8 cellular contexts compared by ENCODE assay signal in genomic region chr4:6716018-6716911, GRCh38. TPM values are rescaled to one million over a fixed set of nuclear protein-coding genes. Genes with fewer than 3 reads are reported as not detected.
DNase-seq lines count a peak whose midpoint lies in the region; ATAC-seq lines count a peak whose summit lies in the region.

Gene BLOC1S4, plus strand, starts transcription at chr4:6716174. Its CDS starts 36 bp downstream, at chr4:6716210.

- peak within 1 kb of the TSS; percentile 78 for H3K4me3 ChIP-seq in CD4-positive, CD25-positive, alpha-beta regulatory T cell (ENCODE audit: low read depth, low read length)

- no peaks in the 10 kb centered on the region for H3K9me3 Mint-ChIP-seq in CD4-positive, CD25-positive, alpha-beta regulatory T cell

- H3K27ac ChIP-seq in CD4-positive, CD25-positive, alpha-beta regulatory T cell (ENCODE audit: insufficient read depth, low read length, poor library complexity, severe bottlenecking): peak within 1 kb of the TSS; percentile 86

- H3K27ac Mint-ChIP-seq in CD4-positive, CD25-positive, alpha-beta regulatory T cell: peak within 1 kb of the TSS; percentile 95 to 97 (median 97)

- no peaks in the 10 kb centered on the region for H3K27me3 ChIP-seq in CD4-positive, CD25-positive, alpha-beta regulatory T cell (ENCODE audit: control insufficient read depth, insufficient read depth, low read length)

- ATAC-seq in CD4-positive, CD25-positive, alpha-beta regulatory T cell (ENCODE audit: low read depth in 2 of 2): peak; percentile 85 to 87
- peak; percentile 81 for ATAC-seq in GM19395 (IDR thresholded peaks at IDR 0.05; ENCODE audit: unreplicated experiment)
- ATAC-seq in HG03558 (IDR thresholded peaks at IDR 0.05; ENCODE audit: extremely low read depth, unreplicated experiment): peak; percentile 63

- peaks cover 5% of the 10 kb centered on the region for H3K27me3 Mint-ChIP-seq in CD4-positive, CD25-positive, alpha-beta regulatory T cell

- DNase-seq in CD4-positive, CD25-positive, alpha-beta regulatory T cell: peak; percentile 85 to 97 (median 93)
- DNase-seq in NCI-H82 (lab: John Stamatoyannopoulos, UW) (peak; percentile 89), medulla oblongata (ENCODE audit: extremely low spot score) (peak; percentile 93)
- DNase-seq in activated CD8-positive, alpha-beta memory T cell treated with anti-CD3 and anti-CD28 coated beads for 1 hour (ENCODE audit: extremely low read depth in 1 of 2, low read depth in 1 of 2): peak; percentile 76 to 79
- peak; percentile 87 for DNase-seq in effector CD8-positive, alpha-beta T cell (lab: John Stamatoyannopoulos, UW)
- peak; percentile 71 to 80 (median 78) for DNase-seq in stimulated activated CD4-positive, alpha-beta T cell treated with anti-CD3 and anti-CD28 coated beads, TNF-alpha, amount 100 ng/mL, for 48 hours (ENCODE audit: low read depth in 3 of 3)

- H3K4me1 Mint-ChIP-seq in CD4-positive, CD25-positive, alpha-beta regulatory T cell: peaks cover 6 to 45% (median 22%) of the 10 kb centered on the region in 4 donors

- H3K36me3 ChIP-seq in CD4-positive, CD25-positive, alpha-beta regulatory T cell (ENCODE audit: control insufficient read depth, insufficient read depth, low read length): peaks cover 3% of the 10 kb centered on the region

- peaks cover 10% of the 10 kb centered on the region for H3K36me3 Mint-ChIP-seq in CD4-positive, CD25-positive, alpha-beta regulatory T cell

- H3K4me3 Mint-ChIP-seq in CD4-positive, CD25-positive, alpha-beta regulatory T cell: peak within 1 kb of the TSS; percentile 90 to 96 (median 94)

- H3K9me3 ChIP-seq in CD4-positive, CD25-positive, alpha-beta regulatory T cell (ENCODE audit: control insufficient read depth in 2 of 2, low read length in 2 of 2): no peaks in the 10 kb centered on the region

- H3K4me1 ChIP-seq in CD4-positive, CD25-positive, alpha-beta regulatory T cell (ENCODE audit: control insufficient read depth, insufficient read depth, low read length, poor library complexity, severe bottlenecking): peaks cover 31% of the 10 kb centered on the region

RNA-seq across cellular contexts. Expression of gene BLOC1S4, which starts in this region (rescaled TPM):
- 27.5 TPM for total RNA-seq in CD4-positive, CD25-positive, alpha-beta regulatory T cell
- 100 to 1,000 TPM in 1 of 4 donors, 10 to 100 TPM in 3; 81.1 to 103 (median 94.8) TPM for polyA plus RNA-seq in CD4-positive, CD25-positive, alpha-beta regulatory T cell

Comparison
In these comparisons a context has a peak if more than half of its experiments do, and no peak if none do; other contexts are left out.
1. Peak in every context shown above with its lines: DNase-seq, ATAC-seq, H3K4me3 ChIP-seq and H3K27ac ChIP-seq.